ENCODE assay signal across 10 cellular contexts in genomic region chr9:110578575-110578895, GRCh38. TPM values are rescaled to one million over a fixed set of nuclear protein-coding genes. Genes with fewer than 3 reads are reported as not detected.
DNase-seq lines count a peak whose midpoint lies in the region; ATAC-seq, FAIRE-seq and TF ChIP-seq lines count a peak whose summit lies in the region.
"Had no signal": no experiment of that assay in that cellular context is flagged by ENCODE, and none has a peak within 500 bp of the region (broad histone marks: within the 10 kb centered on the region; RNA-seq: fewer than 3 reads in every experiment).

No MANE protein-coding gene starts in this region.

- H3K9ac ChIP-seq in GM23248 (peak overlapping the region; percentile 80), astrocyte (ENCODE audit: low read length) (peak overlapping the region; percentile 72)

- no peak for ATAC-seq in gastrocnemius medialis
- ATAC-seq: activated CD8-positive, alpha-beta T cell treated with anti-CD3 and anti-CD28 coated beads for 36 hours had no signal

- H3K4me1 Mint-ChIP-seq in astrocyte (ENCODE audit: low read depth, unreplicated experiment) = peaks cover 13% of the 10 kb centered on the region

- H3K27me3 ChIP-seq in GM23248 (replicated peaks; ENCODE audit: insufficient read depth) = no peaks in the 10 kb centered on the region
- peaks cover 3% of the 10 kb centered on the region for H3K27me3 ChIP-seq in astrocyte (ENCODE audit: insufficient read depth, low read length)
- H3K27me3 ChIP-seq in gastrocnemius medialis = peaks cover 12 to 29% (median 23%) of the 10 kb centered on the region in 3 donors

- peak overlapping the region; percentile 90 for H3K4me3 Mint-ChIP-seq in astrocyte (ENCODE audit: unreplicated experiment)
- H3K4me3 Mint-ChIP-seq: activated CD8-positive, alpha-beta T cell treated with anti-CD3 and anti-CD28 coated beads for 36 hours had no signal

- no peak for TF ChIP-seq POLR2A in gastrocnemius medialis (IDR thresholded peaks at IDR 0.05)

- FAIRE-seq in astrocyte (lab: Jason Lieb, UNC) = no peak

- peaks cover 44% of the 10 kb centered on the region for H3F3A ChIP-seq in GM23248 (ENCODE audit: insufficient read depth)

- no peak overlapping the region for H3K27ac Mint-ChIP-seq in astrocyte (ENCODE audit: unreplicated experiment)
- H3K27ac Mint-ChIP-seq: activated CD8-positive, alpha-beta T cell treated with anti-CD3 and anti-CD28 coated beads for 36 hours had no signal

- H3K4me1 ChIP-seq in GM23248 (ENCODE audit: insufficient read depth) (peaks cover 42% of the 10 kb centered on the region), astrocyte (ENCODE audit: insufficient read depth, low read length) (peaks cover 10% of the 10 kb centered on the region), gastrocnemius medialis (no peaks in the 10 kb centered on the region)

- no peaks in the 10 kb centered on the region for H3K36me3 Mint-ChIP-seq in astrocyte (ENCODE audit: low read depth, unreplicated experiment)

- no peaks in the 10 kb centered on the region for H4K20me1 ChIP-seq in GM23248 (ENCODE audit: insufficient read depth)
- no peaks in the 10 kb centered on the region for H4K20me1 ChIP-seq in astrocyte (ENCODE audit: insufficient read depth, low read length)

- peaks cover 1% of the 10 kb centered on the region for H3K9me3 Mint-ChIP-seq in astrocyte (ENCODE audit: unreplicated experiment)
- H3K9me3 Mint-ChIP-seq: activated CD8-positive, alpha-beta T cell treated with anti-CD3 and anti-CD28 coated beads for 36 hours had no signal

- H3K4me2 ChIP-seq in GM23248 (ENCODE audit: unreplicated experiment) = peak overlapping the region; percentile 93
- H3K4me2 ChIP-seq in astrocyte (ENCODE audit: low read length) = peak overlapping the region; percentile 97

- intact Hi-C loops in gastrocnemius medialis (cut with DNase I; ENCODE audit: low total_unique reads) = loop anchor here (5.0 kb wide), 1 partner anchor 56 kb away; no protein-coding TSS in a partner anchor

- H3K79me2 ChIP-seq in GM23248 (ENCODE audit: insufficient read depth) = peaks cover 49% of the 10 kb centered on the region
- H3K79me2 ChIP-seq in astrocyte (ENCODE audit: insufficient read depth, low read length) = no peaks in the 10 kb centered on the region

- H3K9me3 ChIP-seq in GM23248 (ENCODE audit: low read depth) (no peaks in the 10 kb centered on the region), astrocyte (ENCODE audit: insufficient read depth, low read depth, low read length) (no peaks in the 10 kb centered on the region), gastrocnemius medialis (no peaks in the 10 kb centered on the region)

- peaks cover 32% of the 10 kb centered on the region for H3K27me3 Mint-ChIP-seq in astrocyte (ENCODE audit: low read depth, unreplicated experiment)

- no peaks in the 10 kb centered on the region for H3K9me2 ChIP-seq in GM23248 (ENCODE audit: insufficient read depth)

- H2AFZ ChIP-seq in GM23248 = peak overlapping the region; percentile 71
- H2AFZ ChIP-seq in astrocyte (ENCODE audit: low read depth, low read length) = peak overlapping the region; percentile 94

- H3K27ac ChIP-seq in GM23248 = peak overlapping the region; percentile 72
- no peak overlapping the region for H3K27ac ChIP-seq in astrocyte (ENCODE audit: low read depth, low read length)
- peak overlapping the region; percentile 67 to 76 (median 71) for H3K27ac ChIP-seq in gastrocnemius medialis

- H3K36me3 ChIP-seq in GM23248 (ENCODE audit: low read depth) (no peaks in the 10 kb centered on the region; the same call in 1 of the 2 replicates), astrocyte (ENCODE audit: insufficient read depth, low read length) (no peaks in the 10 kb centered on the region), gastrocnemius medialis (no peaks in the 10 kb centered on the region)

- WGBS in GM23248 (ENCODE audit: low coverage in 1 of 2, low lambda C conversion rate in 2 of 2, missing lambda C conversion rate in 2 of 2), 2 experiments = 2% methylated on average over 10 of the region's 10 CpGs

- H3K4me3 ChIP-seq in GM23248 (peak overlapping the region; percentile 96), astrocyte (ENCODE audit: insufficient read depth, low read depth, low read length) (peak overlapping the region; percentile 68), iPS-11a (ENCODE audit: low read depth, low read length) (peak overlapping the region; percentile 70), gastrocnemius medialis (peak overlapping the region; percentile 41 to 52 (median 51))

- DNase-seq in GM23248 (no peak), astrocyte (ENCODE audit: low read depth) (no peak), gastrocnemius medialis (no peak), germinal center (ENCODE audit: low spot score) (no peak), DMS 273 (lab: John Stamatoyannopoulos, UW; ENCODE audit: unreplicated experiment) (no peak), NK-92 (lab: John Stamatoyannopoulos, UW; ENCODE audit: unreplicated experiment) (no peak)
- DNase-seq in stimulated activated naive CD4-positive, alpha-beta T cell (lab: John Stamatoyannopoulos, UW) = no peak
- DNase-seq: activated CD8-positive, alpha-beta T cell treated with anti-CD3 and anti-CD28 coated beads for 36 hours; effector CD4-positive, alpha-beta T cell had no signal

- TF ChIP-seq CTCF in astrocyte (IDR thresholded peaks at IDR 0.05; ENCODE audit: insufficient read depth, low read depth, low read length) (no peak), gastrocnemius medialis (IDR thresholded peaks at IDR 0.05 in 4 of 5, conservative IDR thresholded peaks at IDR 0.05 in 1 of 5) (no peak)

- in situ Hi-C loops in GM23248 (cut with MboI) = no loop called here
- in situ Hi-C loops in gastrocnemius medialis (cut with MboI; ENCODE audit: low sequenced_read_pairs in 4 of 4) = loop anchor here in 1 of 4 donors (25.0 kb wide), 1 partner anchor 141 kb away; no protein-coding TSS in a partner anchor

RNA-seq across cellular contexts. Expression of gene SVEP1, which starts 1.0 kb away (rescaled TPM):
- total RNA-seq in GM23248 (2014; rRNA removed; shearing (Covaris generic)) = 47.3 and 50.5 TPM in 2 replicates
- 12.6 and 13.6 TPM in 2 replicates for polyA plus RNA-seq in GM23248 (2016; fragmentation: Nextera tagmentation; extraction: Ambion mirVana)
- 1.1 and 1.5 TPM in 2 replicates for total RNA-seq in astrocyte
- 10 to 100 TPM in 1 of 4 donors, 1 to 10 TPM in 3; 3.8 to 10.3 (median 6.5) TPM for total RNA-seq in gastrocnemius medialis
- total RNA-seq: activated CD8-positive, alpha-beta T cell treated with anti-CD3 and anti-CD28 coated beads for 36 hours had no signal
